In genomic region chr9:128405780-128406171, GRCh38 we compare ENCODE assay signal across 20 cellular contexts.
"Had no signal": no experiment of that assay in that cellular context is flagged by ENCODE, and none has a peak within 500 bp of the region (broad histone marks: within the 10 kb centered on the region; RNA-seq: fewer than 3 reads in every experiment).

No MANE protein-coding gene starts in this region.

- H3K27ac Mint-ChIP-seq: memory B cell; naive thymus-derived CD4-positive, alpha-beta T cell had no signal

- H3K36me3 Mint-ChIP-seq: naive thymus-derived CD4-positive, alpha-beta T cell had no signal

- H3K27me3 ChIP-seq: right atrium auricular region had no signal

- H3K4me1 ChIP-seq: foreskin keratinocyte, prostate gland, right atrium auricular region had no signal

- H3K4me3 ChIP-seq: left ventricle myocardium inferior, prostate gland, right atrium auricular region had no signal

- H3K9me3 Mint-ChIP-seq: memory B cell; naive thymus-derived CD4-positive, alpha-beta T cell had no signal

- H3K36me3 ChIP-seq: left ventricle myocardium inferior, prostate gland, right atrium auricular region had no signal

- H3K27ac ChIP-seq: foreskin keratinocyte, left ventricle myocardium inferior, prostate gland, right atrium auricular region, VCaP had no signal

- ATAC-seq: foreskin keratinocyte; naive thymus-derived CD4-positive, alpha-beta T cell; stimulated activated naive CD8-positive, alpha-beta T cell treated with anti-CD3 and anti-CD28 coated beads, Interleukin-15, Interleukin-2, amounts not matched to agents 100 U/mL and 50 U/mL, for 24 hours had no signal

- H3K4me1 Mint-ChIP-seq: memory B cell; naive thymus-derived CD4-positive, alpha-beta T cell had no signal

- DNase-seq: activated CD4-positive, alpha-beta T cell treated with anti-CD3 and anti-CD28 coated beads for 1 hour; activated CD8-positive, alpha-beta memory T cell treated with anti-CD3 and anti-CD28 coated beads for 24 hours; activated CD8-positive, alpha-beta memory T cell treated with anti-CD3 and anti-CD28 coated beads, Interleukin-2, amount 50 U/mL, for 48 hours; activated effector memory CD4-positive, alpha-beta T cell treated with anti-CD3 and anti-CD28 coated beads, Interleukin-2, amount 50 U/mL, for 16 hours; activated naive CD4-positive, alpha-beta T cell treated with anti-CD3 and anti-CD28 coated beads, Interleukin-2, amount 50 U/mL, for 16 hours; activated T-cell treated with anti-CD3 and anti-CD28 coated beads, Interleukin-2, amount 50 U/mL, for 48 hours; dermis blood vessel endothelial cell; foreskin keratinocyte; kidney; left ventricle myocardium inferior; naive thymus-derived CD4-positive, alpha-beta T cell; stimulated activated CD4-positive, alpha-beta T cell treated with anti-CD3 and anti-CD28 coated beads, Interleukin-2, amount 100 ng/mL, for 24 hours; stimulated activated naive CD8-positive, alpha-beta T cell treated with anti-CD3 and anti-CD28 coated beads, Interleukin-15, Interleukin-2, amounts not matched to agents 100 U/mL and 50 U/mL, for 24 hours; SW 1271; T-helper 2 cell; trophoblast cell had no signal

- H3K9me3 ChIP-seq: left ventricle myocardium inferior, prostate gland, right atrium auricular region had no signal

- H3K4me3 Mint-ChIP-seq: memory B cell; naive thymus-derived CD4-positive, alpha-beta T cell had no signal
